21 cellular contexts compared by ENCODE assay signal in the genomic region with DNA sequence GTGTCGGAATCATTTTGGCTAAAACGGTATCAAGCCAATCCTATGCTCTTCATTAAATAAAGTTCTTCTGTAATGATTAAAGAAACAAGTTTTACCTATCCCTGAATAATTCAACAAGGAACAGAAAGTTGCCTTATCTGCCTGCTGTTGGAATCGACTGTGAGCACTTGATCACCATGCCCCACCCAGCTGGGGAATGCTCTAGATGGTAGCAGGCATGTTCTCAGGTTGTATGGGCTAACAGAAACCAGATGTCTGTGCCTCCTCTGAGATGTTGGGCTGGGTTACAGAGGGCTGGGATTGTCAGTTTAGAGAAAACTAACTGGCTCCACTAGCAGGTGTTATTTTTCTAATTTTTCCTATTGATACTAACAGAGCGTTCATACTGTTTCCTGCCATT. TPM values are rescaled to one million over a fixed set of nuclear protein-coding genes. Genes with fewer than 3 reads are reported as not detected.
DNase-seq lines count a peak whose midpoint lies in the region; TF ChIP-seq lines count a peak whose summit lies in the region.
"Had no signal": no experiment of that assay in that cellular context is flagged by ENCODE, and none has a peak within 500 bp of the region (broad histone marks: within the 10 kb centered on the region; RNA-seq: fewer than 3 reads in every experiment).

No MANE protein-coding gene starts in this region.

- no peak for DNase-seq in MCF 10A (ENCODE audit: unreplicated experiment)
- no peak for DNase-seq in mammary epithelial cell
- DNase-seq in dedifferentiated amniotic fluid mesenchymal stem cell (ENCODE audit: extremely low spot score) = peak; percentile 75
- DNase-seq in iris pigment epithelial cell (ENCODE audit: low read depth) = peak; percentile 31
- DNase-seq in type B pancreatic cell (ENCODE audit: extremely low spot score, unreplicated experiment) = no peak
- no peak for DNase-seq in NCI-H82 treated with DMSO at 0.1 percent for 48 hours (lab: John Stamatoyannopoulos, UW; ENCODE audit: unreplicated experiment)
- no peak for DNase-seq in ovary
- no peak for DNase-seq in NCI-H2196 treated with DMSO at 0.1 percent for 48 hours (lab: John Stamatoyannopoulos, UW; ENCODE audit: unreplicated experiment)
- DNase-seq: activated CD4-positive, alpha-beta T cell treated with anti-CD3 and anti-CD28 coated beads for 1 hour; activated T-cell treated with anti-CD3 and anti-CD28 coated beads, Interleukin-2, amount 50 U/mL, for 72 hours; COR-L47; effector memory CD8-positive, alpha-beta T cell; kidney glomerular epithelial cell; NCI-H1417; NCI-H524; RPMI8226; spleen; stimulated activated CD4-positive, alpha-beta T cell treated with anti-CD3 and anti-CD28 coated beads, Interleukin-4, amount 100 ng/mL, for 24 hours had no signal

- no peak overlapping the region for H2AFZ ChIP-seq in mammary epithelial cell (ENCODE audit: low read depth, low read length)

- in situ Hi-C loops in mammary epithelial cell (cut with MboI; ENCODE audit: low sequenced_read_pairs in 2 of 2) = no loop called here

- no peaks in the 10 kb centered on the region for H3K27me3 Mint-ChIP-seq in MCF 10A (ENCODE audit: insufficient read depth, unreplicated experiment)
- peaks cover 3% of the 10 kb centered on the region for H3K27me3 Mint-ChIP-seq in type B pancreatic cell

- H3K4me3 ChIP-seq in mammary epithelial cell (replicated peaks in 1 of 3; ENCODE audit: insufficient read depth in 1 of 3, low read depth in 2 of 3, low read length in 3 of 3) (no peak overlapping the region), ovary (no peak overlapping the region)
- H3K4me3 ChIP-seq: spleen had no signal

- H3K9me3 ChIP-seq in mammary epithelial cell (replicated peaks; ENCODE audit: insufficient read depth, low read length) = no peaks in the 10 kb centered on the region
- no peaks in the 10 kb centered on the region for H3K9me3 ChIP-seq in ovary
- H3K9me3 ChIP-seq: spleen had no signal

- H3K4me1 Mint-ChIP-seq in MCF 10A (ENCODE audit: insufficient read depth, unreplicated experiment) = peaks cover 13% of the 10 kb centered on the region
- H3K4me1 Mint-ChIP-seq in type B pancreatic cell (ENCODE audit: unreplicated experiment) = peaks cover 44% of the 10 kb centered on the region

- no peak overlapping the region for H3K4me2 ChIP-seq in mammary epithelial cell (ENCODE audit: insufficient read depth, low read depth, low read length)

- no peaks in the 10 kb centered on the region for H3K9me3 Mint-ChIP-seq in MCF 10A (ENCODE audit: unreplicated experiment)
- H3K9me3 Mint-ChIP-seq in type B pancreatic cell = peaks cover 5% of the 10 kb centered on the region
- H3K9me3 Mint-ChIP-seq: activated naive CD4-positive, alpha-beta T cell treated with anti-CD3 and anti-CD28 coated beads, Interleukin-2, amount 50 U/mL, for 72 hours; effector memory CD8-positive, alpha-beta T cell had no signal

- intact Hi-C loops in MCF 10A (cut with micrococcal nuclease) (no loop called here), mammary epithelial cell (cut with micrococcal nuclease) (no loop called here), ovary (cut with DNase I) (no loop called here)

- dilution Hi-C loops in mammary epithelial cell (cut with HindIII; ENCODE audit: low sequenced_read_pairs) = no loop called here

- H3K36me3 ChIP-seq in mammary epithelial cell (ENCODE audit: insufficient read depth, low read length) (peaks cover 3% of the 10 kb centered on the region), ovary (no peaks in the 10 kb centered on the region)
- H3K36me3 ChIP-seq: spleen had no signal

- POLR2A ChIA-PET in MCF 10A (lab: Yijun Ruan, JAX) = no interaction called here

- no peaks in the 10 kb centered on the region for H3K27me3 ChIP-seq in mammary epithelial cell (ENCODE audit: insufficient read depth, low read length)
- no peaks in the 10 kb centered on the region for H3K27me3 ChIP-seq in ovary
- H3K27me3 ChIP-seq: spleen had no signal

- TF ChIP-seq POLR2A in ovary (IDR thresholded peaks at IDR 0.05) = no peak

- H4K20me1 ChIP-seq in mammary epithelial cell (ENCODE audit: insufficient read depth, low read length) = no peaks in the 10 kb centered on the region

- TF ChIP-seq CTCF in MCF 10A (IDR thresholded peaks at IDR 0.05; ENCODE audit: unreplicated experiment) (no peak), mammary epithelial cell (conservative IDR thresholded peaks at IDR 0.05 in 1 of 2, IDR thresholded peaks at IDR 0.05 in 1 of 2; ENCODE audit: extremely low read depth in 1 of 2, insufficient read depth in 1 of 2, low read depth in 1 of 2, low read length in 2 of 2) (no peak), type B pancreatic cell (conservative IDR thresholded peaks at IDR 0.05) (no peak), ovary (IDR thresholded peaks at IDR 0.05) (no peak)

- H3K79me2 ChIP-seq in mammary epithelial cell (ENCODE audit: insufficient read depth, low read length) = no peaks in the 10 kb centered on the region

- H3K36me3 Mint-ChIP-seq in MCF 10A (ENCODE audit: insufficient read depth, unreplicated experiment) (peaks cover 7% of the 10 kb centered on the region), type B pancreatic cell (peaks cover 15% of the 10 kb centered on the region)
- H3K36me3 Mint-ChIP-seq: activated naive CD4-positive, alpha-beta T cell treated with anti-CD3 and anti-CD28 coated beads, Interleukin-2, amount 50 U/mL, for 72 hours had no signal

- peak overlapping the region; percentile 32 for H3K27ac Mint-ChIP-seq in MCF 10A (ENCODE audit: low read depth, unreplicated experiment)
- H3K27ac Mint-ChIP-seq in type B pancreatic cell = peak overlapping the region; percentile 76
- H3K27ac Mint-ChIP-seq: activated naive CD4-positive, alpha-beta T cell treated with anti-CD3 and anti-CD28 coated beads, Interleukin-2, amount 50 U/mL, for 72 hours; activated T-cell treated with anti-CD3 and anti-CD28 coated beads, Interleukin-2, amount 50 U/mL, for 72 hours; effector memory CD8-positive, alpha-beta T cell had no signal

- H3K27ac ChIP-seq in mammary epithelial cell (ENCODE audit: insufficient read depth, low read depth, low read length) (no peak overlapping the region), ovary (no peak overlapping the region)
- H3K27ac ChIP-seq: 22Rv1, spleen had no signal

- no peaks in the 10 kb centered on the region for H3K4me1 ChIP-seq in mammary epithelial cell (ENCODE audit: insufficient read depth, low read length)
- H3K4me1 ChIP-seq in ovary (ENCODE audit: insufficient read depth) = peaks cover 11% of the 10 kb centered on the region

- no TSS peak for BruUV-seq in MCF 10A (replicated peaks; lab: Mats Ljungman, UMichigan)
- BruUV-seq in mammary epithelial cell (replicated peaks; lab: Mats Ljungman, UMichigan) = no TSS peak

- CTCF ChIA-PET in MCF 10A (lab: Yijun Ruan, JAX) = interaction anchor here (0.7 kb wide), 1 partner anchor 106 kb away, joined by 3 read pairs; no protein-coding TSS in a partner anchor
- CTCF ChIA-PET in mammary epithelial cell (lab: Charles Lee; ENCODE audit: low non-redundant PET) = no interaction called here

- H3K9ac ChIP-seq in mammary epithelial cell (ENCODE audit: insufficient read depth, low read length) = no peak overlapping the region

- no peak for TF ChIP-seq EP300 in ovary (IDR thresholded peaks at IDR 0.05)

- H3K4me3 Mint-ChIP-seq in MCF 10A (ENCODE audit: unreplicated experiment) = no peak overlapping the region
- H3K4me3 Mint-ChIP-seq in type B pancreatic cell = no peak overlapping the region
- H3K4me3 Mint-ChIP-seq: activated T-cell treated with anti-CD3 and anti-CD28 coated beads, Interleukin-2, amount 50 U/mL, for 72 hours; effector memory CD8-positive, alpha-beta T cell had no signal

- 94% methylated on average over 4 of the region's 4 CpGs for WGBS in mammary epithelial cell (ENCODE audit: low coverage, missing lambda C conversion rate)
- WGBS in ovary, 3 donors = 76 to 87% (median 84%) methylated on average over 4 of the region's 4 CpGs

RNA-seq across cellular contexts. Expression of a gene that starts 28.9 kb away (rescaled TPM):
- total RNA-seq in MCF 10A (2022) (285 and 358 TPM in 2 replicates), mammary epithelial cell (100 to 1,000 TPM in 1 of 2 donors, 10 to 100 TPM in 1; 52.7 to 176 TPM), type B pancreatic cell (ENCODE audit: low replicate concordance) (185 and 206 TPM in 2 replicates), ovary (100 to 1,000 TPM in 5 of 7 donors, 10 to 100 TPM in 2; 47.4 to 198 (median 157) TPM)
- polyA plus RNA-seq in mammary epithelial cell (82.0 TPM), ovary (100 to 1,000 TPM in 1 of 2 donors, 10 to 100 TPM in 1; 91.9 to 223 TPM)
- 105 TPM for polyA minus RNA-seq in mammary epithelial cell

RNA-seq across cellular contexts. Expression of a gene that starts 50.6 kb away (rescaled TPM):
- not detected in 2 replicates for total RNA-seq in MCF 10A (2022)
- total RNA-seq in mammary epithelial cell = 10 to 100 TPM in 1 of 2 donors, 1 to 10 TPM in 1; 4.8 to 17.2 TPM
- 20.6 TPM for polyA plus RNA-seq in mammary epithelial cell
- polyA minus RNA-seq in mammary epithelial cell = 36.6 TPM
- 8.3 and 65.7 TPM in 2 replicates for total RNA-seq in type B pancreatic cell (ENCODE audit: low replicate concordance)
- total RNA-seq in ovary = 10 to 100 TPM; 31.5 to 55.8 (median 42.7) TPM
- 10 to 100 TPM; 58.5 to 83.8 TPM for polyA plus RNA-seq in ovary
- total RNA-seq: activated naive CD4-positive, alpha-beta T cell treated with anti-CD3 and anti-CD28 coated beads, Interleukin-2, amount 50 U/mL, for 72 hours; HepG2 had no signal

Comparison
In these comparisons a context has a peak if more than half of its experiments do, and no peak if none do; other contexts are left out.
1. DNase-seq: peak in dedifferentiated amniotic fluid mesenchymal stem cell (single experiment) and iris pigment epithelial cell (single experiment); none in MCF 10A (single experiment), mammary epithelial cell (single experiment), type B pancreatic cell (single experiment), NCI-H82 treated with DMSO at 0.1 percent for 48 hours (single experiment), ovary (0 of 5) and NCI-H2196 treated with DMSO at 0.1 percent for 48 hours (single experiment).